Comparison of ENCODE assay signal across 10 cellular contexts in the genomic region with DNA sequence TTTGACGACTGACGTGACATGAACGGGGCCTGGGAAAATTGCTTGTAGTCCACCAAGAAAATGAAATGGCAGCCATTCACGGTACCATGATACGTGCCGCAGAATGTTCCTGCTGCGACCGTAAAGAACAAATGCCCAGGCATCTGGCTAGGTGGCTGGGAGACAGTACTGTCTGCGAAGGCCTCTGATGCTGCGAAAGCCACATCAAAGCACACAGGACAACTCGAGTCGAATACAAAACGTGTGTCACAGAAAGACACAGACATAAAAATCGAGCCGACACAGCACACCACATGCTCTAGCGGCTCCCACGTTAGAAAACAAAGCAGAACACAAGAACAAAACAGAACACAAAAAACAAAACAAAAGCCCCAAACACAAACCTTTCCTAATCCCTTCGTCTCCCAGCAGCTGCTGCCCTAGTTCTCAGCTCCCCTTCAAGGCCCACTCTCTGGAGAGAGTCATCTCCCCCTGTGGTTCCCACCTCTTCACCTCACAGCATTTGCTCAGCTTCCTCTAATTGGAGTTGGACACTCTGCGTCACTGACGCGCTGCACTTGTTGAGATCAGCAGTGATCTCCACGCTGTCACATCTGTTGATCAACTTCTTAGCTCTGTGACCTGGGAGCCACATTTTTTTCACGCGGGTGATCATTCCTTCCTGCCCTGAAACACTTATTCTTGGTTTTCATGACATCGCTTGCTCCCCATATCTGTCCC.
DNase-seq lines count a peak whose midpoint lies in the region; ATAC-seq lines count a peak whose summit lies in the region.
"Had no signal": no experiment of that assay in that cellular context is flagged by ENCODE, and none has a peak within 500 bp of the region (broad histone marks: within the 10 kb centered on the region; RNA-seq: fewer than 3 reads in every experiment).

No MANE protein-coding gene starts in this region.

- peak; percentile 90 to 94 for ATAC-seq in naive thymus-derived CD8-positive, alpha-beta T cell
- ATAC-seq: GM12878 had no signal

- peak overlapping the region; percentile 62 to 89 (median 78) for H3K4me3 Mint-ChIP-seq in naive thymus-derived CD8-positive, alpha-beta T cell

- H3K9me3 Mint-ChIP-seq in naive thymus-derived CD8-positive, alpha-beta T cell = no peaks in the 10 kb centered on the region

- H3K27me3 Mint-ChIP-seq in naive thymus-derived CD8-positive, alpha-beta T cell = no peaks in the 10 kb centered on the region

- DNase-seq in T-helper 9 cell (peak; percentile 29), activated T-helper 1 cell treated with Interleukin-2 at 50 U/mL for 16 hours (ENCODE audit: low read depth) (peak; percentile 35), AG08396 (ENCODE audit: low spot score) (no peak), SKM-1 treated with dmso at 0.1 percent for 144 hours (lab: John Stamatoyannopoulos, UW; ENCODE audit: unreplicated experiment) (no peak), SIG-M5 (lab: John Stamatoyannopoulos, UW) (no peak)
- DNase-seq in naive thymus-derived CD8-positive, alpha-beta T cell = peak; percentile 36 to 94 (median 84)
- peak; percentile 66 to 91 (median 78) for DNase-seq in stimulated activated naive CD4-positive, alpha-beta T cell (lab: John Stamatoyannopoulos, UW)
- DNase-seq: esophagus squamous epithelium, MM.1S had no signal

- H3K27ac Mint-ChIP-seq in naive thymus-derived CD8-positive, alpha-beta T cell = peak overlapping the region; percentile 94 to 98 (median 97)

- peaks cover 51 to 69% (median 59%) of the 10 kb centered on the region in 4 donors for H3K4me1 Mint-ChIP-seq in naive thymus-derived CD8-positive, alpha-beta T cell

- H3K36me3 Mint-ChIP-seq in naive thymus-derived CD8-positive, alpha-beta T cell = peaks cover 0 to 13% (median 9%) of the 10 kb centered on the region in 3 donors

- POLR2A ChIA-PET in naive thymus-derived CD8-positive, alpha-beta T cell (lab: Charles Lee) = interaction anchor here (1.0 to 2.3 kb wide), 6 partner anchors 8 to 542 kb away, joined by 3 to 8 read pairs (median 4); no protein-coding TSS in a partner anchor

Comparison
In these comparisons a context has a peak if more than half of its experiments do, and no peak if none do; other contexts are left out.
1. DNase-seq: peak in T-helper 9 cell (single experiment), activated T-helper 1 cell treated with Interleukin-2 at 50 U/mL for 16 hours (single experiment), naive thymus-derived CD8-positive, alpha-beta T cell (10 of 10) and stimulated activated naive CD4-positive, alpha-beta T cell (6 of 6); none in AG08396 (single experiment), SKM-1 treated with dmso at 0.1 percent for 144 hours (single experiment) and SIG-M5 (single experiment).